10 cellular contexts compared by ENCODE assay signal in genomic region chr13:99376132-99376531, GRCh38.
DNase-seq lines count a peak whose midpoint lies in the region; ATAC-seq, FAIRE-seq and TF ChIP-seq lines count a peak whose summit lies in the region.
"Had no signal": no experiment of that assay in that cellular context is flagged by ENCODE, and none has a peak within 500 bp of the region (broad histone marks: within the 10 kb centered on the region; RNA-seq: fewer than 3 reads in every experiment).

No MANE protein-coding gene starts in this region.

- H3K4me3 Mint-ChIP-seq in naive B cell: peak overlapping the region; percentile 70 to 89 (median 82)

- DNase-seq in NAMALWA (ENCODE audit: low spot score): peak; percentile 92
- peak; percentile 91 for DNase-seq in naive B cell
- DNase-seq in NCI-H2029 (lab: John Stamatoyannopoulos, UW): no peak
- DNase-seq in occipital lobe (lab: John Stamatoyannopoulos, UW): no peak
- DNase-seq in brain microvascular endothelial cell: no peak
- no peak for DNase-seq in HTR-8/SVneo (ENCODE audit: insufficient read length, low spot score)

- peak; percentile 57 for ATAC-seq in GM18511 (IDR thresholded peaks at IDR 0.05; ENCODE audit: unreplicated experiment)
- ATAC-seq in GM21717 (IDR thresholded peaks at IDR 0.05; ENCODE audit: unreplicated experiment): peak; percentile 44
- peak; percentile 61 to 63 for ATAC-seq in naive B cell (ENCODE audit: low read depth in 2 of 2)

- H3K27me3 Mint-ChIP-seq in naive B cell: no peaks in the 10 kb centered on the region

- H3K9me3 Mint-ChIP-seq in naive B cell: peaks cover 0 to 1% (median 0%) of the 10 kb centered on the region in 7 donors

- no peak for FAIRE-seq in HTR-8/SVneo (lab: Jason Lieb, UNC)
- FAIRE-seq: astrocyte, islet of Langerhans had no signal

- TF ChIP-seq CTCF in brain microvascular endothelial cell (IDR thresholded peaks at IDR 0.05; ENCODE audit: low read depth, low read length, missing control alignments): no peak

- H3K27ac Mint-ChIP-seq in naive B cell: peak overlapping the region; percentile 100

- no peak overlapping the region for H3K27ac ChIP-seq in brain microvascular endothelial cell

- H3K36me3 Mint-ChIP-seq in naive B cell: peaks cover 9 to 30% of the 10 kb centered on the region in 2 donors

- H3K36me3 ChIP-seq in brain microvascular endothelial cell (replicated peaks): no peaks in the 10 kb centered on the region

- no peak overlapping the region for H3K4me3 ChIP-seq in brain microvascular endothelial cell (ENCODE audit: low read depth, low read length)

- in situ Hi-C loops in brain microvascular endothelial cell (cut with HindIII; ENCODE audit: low pct_ligation_motif_present, low sequenced_read_pairs): no loop called here

- no peaks in the 10 kb centered on the region for H3K27me3 ChIP-seq in brain microvascular endothelial cell (replicated peaks)

- H3K4me1 Mint-ChIP-seq in naive B cell: peaks cover 78 to 93% (median 80%) of the 10 kb centered on the region in 3 donors

Comparison
In these comparisons a context has a peak if more than half of its experiments do, and no peak if none do; other contexts are left out.
1. DNase-seq: peak in NAMALWA (single experiment) and naive B cell (single experiment); none in NCI-H2029 (single experiment), occipital lobe (single experiment), brain microvascular endothelial cell (single experiment) and HTR-8/SVneo (single experiment).
2. Peak in every context shown above with its lines, with median percentiles within 50 percentile points of each other: ATAC-seq.